ENCODE assay signal across 24 cellular contexts in the genomic region with DNA sequence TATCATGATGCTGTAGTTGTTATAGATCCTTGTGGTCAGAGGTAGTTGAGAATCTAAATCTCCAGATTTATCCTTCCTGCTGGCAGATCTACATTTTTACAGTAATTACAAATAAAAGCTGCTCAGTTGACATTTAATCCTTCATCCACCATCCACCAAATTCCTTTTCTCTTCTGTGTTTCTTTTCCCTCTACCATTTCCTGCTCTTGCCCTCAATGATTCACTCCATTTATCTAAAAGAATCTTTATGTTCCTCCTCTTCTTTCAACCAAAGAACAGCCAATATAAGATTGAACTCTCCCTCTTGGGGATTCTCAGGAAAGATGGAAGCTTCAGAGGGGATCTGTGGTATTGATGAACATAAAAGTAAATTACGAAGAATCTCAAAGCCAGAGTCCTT. TPM values are rescaled to one million over a fixed set of nuclear protein-coding genes. Genes with fewer than 3 reads are reported as not detected.
DNase-seq lines count a peak whose midpoint lies in the region; ATAC-seq, FAIRE-seq and TF ChIP-seq lines count a peak whose summit lies in the region.
"Had no signal": no experiment of that assay in that cellular context is flagged by ENCODE, and none has a peak within 500 bp of the region (broad histone marks: within the 10 kb centered on the region; RNA-seq: fewer than 3 reads in every experiment).

No MANE protein-coding gene starts in this region.

- no peak overlapping the region for H3K9ac ChIP-seq in endothelial cell of umbilical vein (replicated peaks; ENCODE audit: extremely low read depth, insufficient read depth, low read length)

- CTCF ChIA-PET in endothelial cell of umbilical vein (lab: Charles Lee), result interaction anchor here (0.7 to 1.7 kb wide), 5 partner anchors 89 to 210 kb away, joined by 4 to 13 read pairs (median 4); no protein-coding TSS in a partner anchor

- H3K79me2 ChIP-seq in endothelial cell of umbilical vein (ENCODE audit: control insufficient read depth, insufficient read depth, low read length), result peaks cover 91% of the 10 kb centered on the region

- H3K9me1 ChIP-seq in endothelial cell of umbilical vein (replicated peaks; ENCODE audit: control insufficient read depth, extremely low read depth, insufficient read depth, low read length), result no peaks in the 10 kb centered on the region

- peaks cover 49% of the 10 kb centered on the region for H3K4me1 ChIP-seq in endothelial cell of umbilical vein (ENCODE audit: control insufficient read depth, extremely low read depth, insufficient read depth, low read length)
- peaks cover 0 to 17% of the 10 kb centered on the region in 2 donors for H3K4me1 ChIP-seq in right atrium auricular region
- peaks cover 7% of the 10 kb centered on the region for H3K4me1 ChIP-seq in effector memory CD4-positive, alpha-beta T cell (ENCODE audit: control insufficient read depth, insufficient read depth, low read length, poor library complexity, severe bottlenecking)

- dilution Hi-C loops in endothelial cell of umbilical vein (cut with MboI; ENCODE audit: extremely low pct_ligation_motif_present, low sequenced_read_pairs), result no loop called here

- no peaks in the 10 kb centered on the region for H3K9me3 ChIP-seq in endothelial cell of umbilical vein (replicated peaks; ENCODE audit: control insufficient read depth, insufficient read depth, low read length)
- H3K9me3 ChIP-seq in right atrium auricular region, result no peaks in the 10 kb centered on the region
- no peaks in the 10 kb centered on the region for H3K9me3 ChIP-seq in effector memory CD4-positive, alpha-beta T cell (ENCODE audit: control insufficient read depth, low read length)
- H3K9me3 ChIP-seq: upper lobe of left lung had no signal

- TF ChIP-seq POLR2A in endothelial cell of umbilical vein (IDR thresholded peaks at IDR 0.05; ENCODE audit: low read depth, low read length), result no peak

- no peak for FAIRE-seq in endothelial cell of umbilical vein (lab: Jason Lieb, UNC)
- FAIRE-seq: GM12892 had no signal

- intact Hi-C loops in endothelial cell of umbilical vein (cut with micrococcal nuclease), result no loop called here

- no TSS peak for BruUV-seq in endothelial cell of umbilical vein (replicated peaks; lab: Mats Ljungman, UMichigan)

- H3K27me3 ChIP-seq in endothelial cell of umbilical vein (ENCODE audit: control insufficient read depth in 2 of 2, insufficient read depth in 2 of 2, low read length in 2 of 2) (no peaks in the 10 kb centered on the region), right atrium auricular region (no peaks in the 10 kb centered on the region)
- no peaks in the 10 kb centered on the region for H3K27me3 ChIP-seq in effector memory CD4-positive, alpha-beta T cell (replicated peaks; ENCODE audit: control insufficient read depth, insufficient read depth, low read length, poor library complexity, severe bottlenecking)
- H3K27me3 ChIP-seq: upper lobe of left lung had no signal

- no peaks in the 10 kb centered on the region for H3K9me3 Mint-ChIP-seq in neural crest cell

- no peak for ATAC-seq in HG02981 (IDR thresholded peaks at IDR 0.05; ENCODE audit: unreplicated experiment)

- H4K20me1 ChIP-seq in endothelial cell of umbilical vein (replicated peaks; ENCODE audit: control insufficient read depth, extremely low read depth, insufficient read depth, low read length), result no peaks in the 10 kb centered on the region

- POLR2A ChIA-PET in endothelial cell of umbilical vein (lab: Charles Lee), result no interaction called here

- H2AFZ ChIP-seq in endothelial cell of umbilical vein (ENCODE audit: low read depth, low read length), result no peak overlapping the region

- H3K27ac Mint-ChIP-seq in neural crest cell (ENCODE audit: unreplicated experiment), result no peak overlapping the region
- H3K27ac Mint-ChIP-seq: B cell had no signal

- no peak for TF ChIP-seq CTCF in endothelial cell of umbilical vein (IDR thresholded peaks at IDR 0.05; ENCODE audit: extremely low read depth in 1 of 2, insufficient read depth in 1 of 2, low read depth in 1 of 2, low read length in 2 of 2)
- no peak for TF ChIP-seq CTCF in neural crest cell (conservative IDR thresholded peaks at IDR 0.05)
- no peak for TF ChIP-seq CTCF in right atrium auricular region (IDR thresholded peaks at IDR 0.05)

- H3K36me3 ChIP-seq in endothelial cell of umbilical vein (ENCODE audit: control insufficient read depth in 2 of 2, extremely low read depth in 1 of 2, insufficient read depth in 2 of 2, low read length in 2 of 2), result no peaks in the 10 kb centered on the region
- H3K36me3 ChIP-seq in right atrium auricular region, result no peaks in the 10 kb centered on the region
- no peaks in the 10 kb centered on the region for H3K36me3 ChIP-seq in effector memory CD4-positive, alpha-beta T cell (ENCODE audit: control insufficient read depth, insufficient read depth, low read length)
- H3K36me3 ChIP-seq: upper lobe of left lung had no signal

- peak overlapping the region; percentile 95 for H3K4me3 Mint-ChIP-seq in neural crest cell
- H3K4me3 Mint-ChIP-seq: B cell had no signal

- peak; percentile 79 for DNase-seq in EH (ENCODE audit: low read depth)
- DNase-seq in NCI-H226, result peak; percentile 28
- peak; percentile 26 for DNase-seq in endothelial cell of umbilical vein (ENCODE audit: low read depth, low spot score)
- DNase-seq in neural crest cell (ENCODE audit: low read depth, low spot score), result no peak
- no peak for DNase-seq in right atrium auricular region (ENCODE audit: low spot score)
- DNase-seq in caudate nucleus (lab: John Stamatoyannopoulos, UW), result no peak
- no peak for DNase-seq in effector memory CD4-positive, alpha-beta T cell
- DNase-seq: activated CD4-positive, alpha-beta T cell treated with anti-CD3 and anti-CD28 coated beads for 48 hours; activated CD8-positive, alpha-beta memory T cell treated with anti-CD3 and anti-CD28 coated beads, Interleukin-2, amount 50 U/mL, for 48 hours; activated effector memory CD4-positive, alpha-beta T cell treated with anti-CD3 and anti-CD28 coated beads, Interleukin-2, amount 50 U/mL, for 16 hours; amygdala; cerebellar nuclear complex; H7; hippocampal formation; islet precursor cell; NCI-H1930; NCI-H446; NK-92 treated with Interleukin-12 subunit alpha and Interleukin-12 subunit beta, amount 100 ng/mL, for 24 hours; stimulated activated CD4-positive, alpha-beta T cell treated with anti-CD3 and anti-CD28 coated beads, Interleukin-4, amount 100 ng/mL, for 1 hour; upper lobe of left lung had no signal

- peak overlapping the region; percentile 49 for H3K4me2 ChIP-seq in endothelial cell of umbilical vein (ENCODE audit: insufficient read depth, low read length)

- H3K27me3 Mint-ChIP-seq in neural crest cell (ENCODE audit: low read depth), result no peaks in the 10 kb centered on the region
- H3K27me3 Mint-ChIP-seq: B cell had no signal

- H3K4me3 ChIP-seq in endothelial cell of umbilical vein (replicated peaks in 1 of 3; ENCODE audit: insufficient read depth in 1 of 3, low read depth in 1 of 3, low read length in 3 of 3) (no peak overlapping the region), right atrium auricular region (no peak overlapping the region)
- H3K4me3 ChIP-seq in effector memory CD4-positive, alpha-beta T cell (ENCODE audit: insufficient read depth, low read depth, low read length, poor library complexity, severe bottlenecking), result no peak overlapping the region
- H3K4me3 ChIP-seq: lung, upper lobe of left lung had no signal

- H3K4me1 Mint-ChIP-seq in neural crest cell, result peaks cover 57% of the 10 kb centered on the region

- H3K36me3 Mint-ChIP-seq in neural crest cell (ENCODE audit: low read depth), result peaks cover 11% of the 10 kb centered on the region

- H3K27ac ChIP-seq in endothelial cell of umbilical vein (ENCODE audit: insufficient read depth, low read depth, low read length) (peak overlapping the region; percentile 15), right atrium auricular region (no peak overlapping the region), caudate nucleus (ENCODE audit: low read depth, low read length) (no peak overlapping the region)
- H3K27ac ChIP-seq in effector memory CD4-positive, alpha-beta T cell (ENCODE audit: insufficient read depth, low read length, poor library complexity, severe bottlenecking), result no peak overlapping the region
- H3K27ac ChIP-seq: upper lobe of left lung had no signal

TF ChIP-seq in endothelial cell of umbilical vein, 7 proteins besides CTCF, POLR2A, EP300 and RAD21:
- TF ChIP-seq MYC (IDR thresholded peaks at IDR 0.05; ENCODE audit: low read depth, low read length), result no peak
- TF ChIP-seq FOS (IDR thresholded peaks at IDR 0.05; ENCODE audit: borderline replicate concordance, insufficient read depth, low read length), result peak; percentile 7
- peak; percentile 33 for TF ChIP-seq GATA2 (IDR thresholded peaks at IDR 0.05; ENCODE audit: insufficient read depth, insufficient read length, low read depth, low read length)

RNA-seq across cellular contexts. Expression of a gene that starts 4.4 kb away (rescaled TPM):
- 60.1 and 73.7 TPM in 2 replicates for total RNA-seq in endothelial cell of umbilical vein
- 13.8 and 17.4 TPM in 2 replicates for polyA plus RNA-seq in endothelial cell of umbilical vein
- 11.8 and 13.9 TPM in 2 replicates for polyA plus RNA-seq in endothelial cell of umbilical vein (2011; cell fraction: cytosol; rRNA removed)
- polyA plus RNA-seq in endothelial cell of umbilical vein (2011; cell fraction: nucleus; rRNA removed), result 42.1 and 50.3 TPM in 2 replicates
- polyA plus RNA-seq in endothelial cell of umbilical vein (2012), result 34.0 and 38.5 TPM in 2 replicates
- polyA minus RNA-seq in endothelial cell of umbilical vein, result 15.6 and 18.1 TPM in 2 replicates
- polyA minus RNA-seq in endothelial cell of umbilical vein (2011; cell fraction: cytosol; rRNA and poly(A)+ RNA removed), result 11.3 TPM
- polyA minus RNA-seq in endothelial cell of umbilical vein (2011; cell fraction: nucleus; rRNA and poly(A)+ RNA removed), result 92.9 and 102 TPM in 2 replicates
- 67.9 and 69.9 TPM in 2 replicates for total RNA-seq in neural crest cell
- 10 to 100 TPM; 37.5 to 44.4 TPM for total RNA-seq in right atrium auricular region

RNA-seq across cellular contexts. Expression of a gene that starts 32.0 kb away (rescaled TPM):
- 2.8 and 5.1 TPM in 2 replicates for total RNA-seq in endothelial cell of umbilical vein
- polyA plus RNA-seq in endothelial cell of umbilical vein, result 1.1 and 1.4 TPM in 2 replicates
- polyA plus RNA-seq in endothelial cell of umbilical vein (2011; cell fraction: cytosol; rRNA removed), result 1.5 TPM in 2 replicates
- 0.91 and 1.0 TPM in 2 replicates for polyA plus RNA-seq in endothelial cell of umbilical vein (2011; cell fraction: nucleus; rRNA removed)
- polyA plus RNA-seq in endothelial cell of umbilical vein (2012), result 2.3 TPM in 2 replicates
- 6.8 and 8.7 TPM in 2 replicates for polyA minus RNA-seq in endothelial cell of umbilical vein
- polyA minus RNA-seq in endothelial cell of umbilical vein (2011; cell fraction: cytosol; rRNA and poly(A)+ RNA removed), result not detected
- polyA minus RNA-seq in endothelial cell of umbilical vein (2011; cell fraction: nucleus; rRNA and poly(A)+ RNA removed), result 1.3 and 1.7 TPM in 2 replicates
- 15.9 and 17.4 TPM in 2 replicates for total RNA-seq in neural crest cell
- 1 to 10 TPM; 2.2 to 2.6 TPM for total RNA-seq in right atrium auricular region

Comparison
In these comparisons a context has a peak if more than half of its experiments do, and no peak if none do; other contexts are left out.
1. DNase-seq: peak in EH (single experiment), NCI-H226 (single experiment) and endothelial cell of umbilical vein (single experiment); none in neural crest cell (single experiment), right atrium auricular region (single experiment), caudate nucleus (0 of 61) and effector memory CD4-positive, alpha-beta T cell (0 of 3).